ENCODE assay signal across 15 cellular contexts in genomic region chr3:194574639-194575483, GRCh38. TPM values are rescaled to one million over a fixed set of nuclear protein-coding genes. Genes with fewer than 3 reads are reported as not detected.
DNase-seq lines count a peak whose midpoint lies in the region; ATAC-seq, FAIRE-seq and TF ChIP-seq lines count a peak whose summit lies in the region.
"Had no signal": no experiment of that assay in that cellular context is flagged by ENCODE, and none has a peak within 500 bp of the region (broad histone marks: within the 10 kb centered on the region; RNA-seq: fewer than 3 reads in every experiment).

No MANE protein-coding gene starts in this region.

- FAIRE-seq in astrocyte (lab: Jason Lieb, UNC): no peak

- H3K4me1 Mint-ChIP-seq in astrocyte (ENCODE audit: low read depth, unreplicated experiment): peaks cover 47% of the 10 kb centered on the region
- H3K4me1 Mint-ChIP-seq in activated CD4-positive, alpha-beta memory T cell treated with anti-CD3 and anti-CD28 coated beads, Interleukin-2, amount 10 ng/mL, durations not matched to agents 7 days and 5 days: peaks cover 18% of the 10 kb centered on the region

- DNase-seq in A172 (ENCODE audit: low spot score) (peak; percentile 95), HCT116 (ENCODE audit: low read depth, low spot score) (no peak), astrocyte (ENCODE audit: low read depth) (peak; percentile 81), right atrium auricular region (ENCODE audit: low spot score) (peak; percentile 72), tibial nerve (ENCODE audit: low spot score in 2 of 2) (no peak)
- no peak for DNase-seq in central memory CD4-positive, alpha-beta T cell
- no peak for DNase-seq in activated CD4-positive, alpha-beta memory T cell treated with anti-CD3 and anti-CD28 coated beads, Interleukin-2, amount 10 ng/mL, durations not matched to agents 7 days and 5 days
- DNase-seq: naive thymus-derived CD8-positive, alpha-beta T cell; NCI-H2107; stimulated activated CD4-positive, alpha-beta T cell treated with anti-CD3 and anti-CD28 coated beads, Interleukin-4, amount 100 ng/mL, for 24 hours had no signal

- no TSS peak for BruUV-seq in HCT116 (replicated peaks; lab: Mats Ljungman, UMichigan)

- H3K27ac ChIP-seq in HCT116 (ENCODE audit: low read depth, low read length) (no peak overlapping the region), astrocyte (ENCODE audit: low read depth, low read length) (peak overlapping the region; percentile 87), right atrium auricular region (peak overlapping the region; percentile 84 to 90), tibial nerve (peak overlapping the region in 1 of 4 donors; percentile 3)
- H3K27ac ChIP-seq: gastrocnemius medialis had no signal

- peak overlapping the region; percentile 40 for H3K4me2 ChIP-seq in HCT116 (ENCODE audit: low read length)
- H3K4me2 ChIP-seq in astrocyte (ENCODE audit: low read length): peak overlapping the region; percentile 75

- H3K27ac Mint-ChIP-seq in astrocyte (ENCODE audit: unreplicated experiment): peak overlapping the region; percentile 44
- H3K27ac Mint-ChIP-seq in activated CD4-positive, alpha-beta memory T cell treated with anti-CD3 and anti-CD28 coated beads, Interleukin-2, amount 10 ng/mL, durations not matched to agents 7 days and 5 days: no peak overlapping the region
- H3K27ac Mint-ChIP-seq: naive thymus-derived CD8-positive, alpha-beta T cell had no signal

- no peak for TF ChIP-seq RAD21 in HCT116 (IDR thresholded peaks at IDR 0.05; ENCODE audit: low read depth)

- RAD21 ChIA-PET in HCT116 (lab: Charles Lee; ENCODE audit: low non-redundant PET in 1 of 2, low total read pairs in 2 of 2, uncharacterized antibody in 2 of 2, unreplicated experiment in 2 of 2): interaction anchor here in 1 of 2 experiments (1.4 kb wide), 1 partner anchor 103 kb away, joined by 5 read pairs; no protein-coding TSS in a partner anchor

- CTCF ChIA-PET in HCT116 (lab: Charles Lee): interaction anchor here (1.7 to 1.9 kb wide), 2 partner anchors 91 to 102 kb away, joined by 4 to 15 read pairs; no protein-coding TSS in a partner anchor
- CTCF ChIA-PET in activated CD4-positive, alpha-beta memory T cell treated with anti-CD3 and anti-CD28 coated beads, Interleukin-2, amount 10 ng/mL, durations not matched to agents 7 days and 5 days (lab: Charles Lee): interaction anchor here (0.8 to 4.5 kb wide), 10 partner anchors 10 to 241 kb away, joined by 3 to 40 read pairs (median 3); no protein-coding TSS in a partner anchor

- no peaks in the 10 kb centered on the region for H3K36me3 ChIP-seq in HCT116 (ENCODE audit: control insufficient read depth in 1 of 2, insufficient read depth in 2 of 2, low read length in 2 of 2)
- H3K36me3 ChIP-seq in astrocyte (ENCODE audit: insufficient read depth, low read length): no peaks in the 10 kb centered on the region
- no peaks in the 10 kb centered on the region for H3K36me3 ChIP-seq in right atrium auricular region
- no peaks in the 10 kb centered on the region for H3K36me3 ChIP-seq in tibial nerve
- H3K36me3 ChIP-seq: BLaER1 treated with 17β-estradiol and CSF1 and Interleukin-3, amounts not matched to agents 10 nM and 100 nM; gastrocnemius medialis; HAP-1; upper lobe of left lung had no signal

- H3K9ac ChIP-seq in HCT116 (ENCODE audit: low read length) (no peak overlapping the region), astrocyte (ENCODE audit: low read length) (peak overlapping the region; percentile 78)

- H2AFZ ChIP-seq in HCT116 (ENCODE audit: low read depth, low read length, poor library complexity, severe bottlenecking): no peak overlapping the region
- no peak overlapping the region for H2AFZ ChIP-seq in astrocyte (ENCODE audit: low read depth, low read length)

- H3K27me3 ChIP-seq in HCT116 (ENCODE audit: insufficient read depth, low read length) (no peaks in the 10 kb centered on the region), astrocyte (ENCODE audit: insufficient read depth, low read length) (no peaks in the 10 kb centered on the region), right atrium auricular region (no peaks in the 10 kb centered on the region), tibial nerve (no peaks in the 10 kb centered on the region)
- H3K27me3 ChIP-seq: BLaER1 treated with 17β-estradiol and CSF1 and Interleukin-3, amounts not matched to agents 10 nM and 100 nM; upper lobe of left lung had no signal

- no peaks in the 10 kb centered on the region for H3K27me3 Mint-ChIP-seq in astrocyte (ENCODE audit: low read depth, unreplicated experiment)
- peaks cover 28% of the 10 kb centered on the region for H3K27me3 Mint-ChIP-seq in activated CD4-positive, alpha-beta memory T cell treated with anti-CD3 and anti-CD28 coated beads, Interleukin-2, amount 10 ng/mL, durations not matched to agents 7 days and 5 days

- no peaks in the 10 kb centered on the region for H4K20me1 ChIP-seq in HCT116 (ENCODE audit: insufficient read depth)
- no peaks in the 10 kb centered on the region for H4K20me1 ChIP-seq in astrocyte (ENCODE audit: insufficient read depth, low read length)
- H4K20me1 ChIP-seq: BLaER1 treated with 17β-estradiol and CSF1 and Interleukin-3, amounts not matched to agents 10 nM and 100 nM had no signal

- no peak overlapping the region for H3K4me3 Mint-ChIP-seq in astrocyte (ENCODE audit: unreplicated experiment)
- H3K4me3 Mint-ChIP-seq in activated CD4-positive, alpha-beta memory T cell treated with anti-CD3 and anti-CD28 coated beads, Interleukin-2, amount 10 ng/mL, durations not matched to agents 7 days and 5 days: no peak overlapping the region
- H3K4me3 Mint-ChIP-seq: naive thymus-derived CD8-positive, alpha-beta T cell had no signal

- no peak for TF ChIP-seq EP300 in tibial nerve (IDR thresholded peaks at IDR 0.05)

- POLR2A ChIA-PET in HCT116 (lab: Charles Lee): no interaction called here
- POLR2A ChIA-PET in activated CD4-positive, alpha-beta memory T cell treated with anti-CD3 and anti-CD28 coated beads, Interleukin-2, amount 10 ng/mL, durations not matched to agents 7 days and 5 days (lab: Charles Lee): interaction anchor here (0.9 to 1.5 kb wide), 2 partner anchors 87 to 89 kb away, joined by 3 read pairs; no protein-coding TSS in a partner anchor

- TF ChIP-seq CTCF in HCT116 (IDR thresholded peaks at IDR 0.05 in 2 of 3, conservative IDR thresholded peaks at IDR 0.05 in 1 of 3; ENCODE audit: borderline replicate concordance in 1 of 3, insufficient read depth in 1 of 3, low read depth in 2 of 3, low read length in 2 of 3): 0 out of 6 replicates have a peak, but pooled peaks of 1 of the 3 experiments have one; percentile 16
- peak; percentile 26 for TF ChIP-seq CTCF in astrocyte (IDR thresholded peaks at IDR 0.05; ENCODE audit: insufficient read depth, low read depth, low read length)
- TF ChIP-seq CTCF in right atrium auricular region (IDR thresholded peaks at IDR 0.05): peak in 1 of 2 donors; percentile 42
- TF ChIP-seq CTCF in tibial nerve (IDR thresholded peaks at IDR 0.05): no peak

- TF ChIP-seq POLR2A in HCT116 (IDR thresholded peaks at IDR 0.05; ENCODE audit: borderline replicate concordance, extremely low read depth, insufficient read depth, insufficient read length): no peak
- TF ChIP-seq POLR2A in tibial nerve (IDR thresholded peaks at IDR 0.05): no peak

- intact Hi-C loops in HCT116 (cut with micrococcal nuclease): loop anchor here (5.0 kb wide), 1 partner anchor 243 kb away; no protein-coding TSS in a partner anchor

- no peaks in the 10 kb centered on the region for H3K79me2 ChIP-seq in HCT116 (ENCODE audit: insufficient read depth, low read length)
- no peaks in the 10 kb centered on the region for H3K79me2 ChIP-seq in astrocyte (ENCODE audit: insufficient read depth, low read length)

- H3K9me3 Mint-ChIP-seq in astrocyte (ENCODE audit: unreplicated experiment): no peaks in the 10 kb centered on the region
- no peaks in the 10 kb centered on the region for H3K9me3 Mint-ChIP-seq in activated CD4-positive, alpha-beta memory T cell treated with anti-CD3 and anti-CD28 coated beads, Interleukin-2, amount 10 ng/mL, durations not matched to agents 7 days and 5 days
- H3K9me3 Mint-ChIP-seq: naive thymus-derived CD8-positive, alpha-beta T cell had no signal

- H3K4me1 ChIP-seq in HCT116 (ENCODE audit: control insufficient read depth in 1 of 2, insufficient read depth in 2 of 2, low read length in 2 of 2) (peaks cover 14 to 44% of the 10 kb centered on the region in 2 experiments), astrocyte (ENCODE audit: insufficient read depth, low read length) (peaks cover 62% of the 10 kb centered on the region), right atrium auricular region (peaks cover 0 to 75% of the 10 kb centered on the region in 2 donors), tibial nerve (peaks cover 0 to 33% (median 11%) of the 10 kb centered on the region in 4 donors)
- H3K4me1 ChIP-seq: HAP-1 had no signal

- H3K9me2 ChIP-seq in HCT116 (ENCODE audit: insufficient read depth): no peaks in the 10 kb centered on the region

- H3K36me3 Mint-ChIP-seq in astrocyte (ENCODE audit: low read depth, unreplicated experiment): no peaks in the 10 kb centered on the region
- H3K36me3 Mint-ChIP-seq in activated CD4-positive, alpha-beta memory T cell treated with anti-CD3 and anti-CD28 coated beads, Interleukin-2, amount 10 ng/mL, durations not matched to agents 7 days and 5 days (ENCODE audit: low read depth): no peaks in the 10 kb centered on the region
- H3K36me3 Mint-ChIP-seq: naive thymus-derived CD8-positive, alpha-beta T cell had no signal

- peak; percentile 15; the same call in 1 of the 2 replicates for ATAC-seq in HCT116
- ATAC-seq in GM21786 (IDR thresholded peaks at IDR 0.05; ENCODE audit: unreplicated experiment): no peak
- ATAC-seq: gastrocnemius medialis had no signal

- WGBS in tibial nerve, 2 donors: 73 to 84% methylated on average over 14 to 15 of the region's 15 CpGs

- H3K9me3 ChIP-seq in HCT116 (ENCODE audit: control insufficient read depth in 1 of 2, insufficient read depth in 1 of 2, low read depth in 1 of 2, low read length in 2 of 2) (no peaks in the 10 kb centered on the region), astrocyte (ENCODE audit: insufficient read depth, low read depth, low read length) (no peaks in the 10 kb centered on the region), right atrium auricular region (no peaks in the 10 kb centered on the region), tibial nerve (no peaks in the 10 kb centered on the region)
- H3K9me3 ChIP-seq: BLaER1 treated with 17β-estradiol and CSF1 and Interleukin-3, amounts not matched to agents 10 nM and 100 nM; gastrocnemius medialis; HAP-1; upper lobe of left lung had no signal

- H3K4me3 ChIP-seq in HCT116 (replicated peaks in 1 of 2; ENCODE audit: low read depth in 1 of 2, low read length in 2 of 2) (no peak overlapping the region), astrocyte (ENCODE audit: insufficient read depth, low read depth, low read length) (no peak overlapping the region), right atrium auricular region (no peak overlapping the region), tibial nerve (no peak overlapping the region)
- H3K4me3 ChIP-seq: BLaER1 treated with 17β-estradiol and CSF1 and Interleukin-3, amounts not matched to agents 10 nM and 100 nM; gastrocnemius medialis; HAP-1; upper lobe of left lung had no signal

RNA-seq across cellular contexts. Expression of gene TMEM44, which starts 58.4 kb away (rescaled TPM):
- total RNA-seq in A172 (2014; rRNA removed; shearing (Covaris generic)): 14.2 and 15.4 TPM in 2 replicates
- total RNA-seq in HCT116 (2021; ENCODE audit: unreplicated experiment) (30.3 TPM), astrocyte (9.8 and 10.5 TPM in 2 replicates), right atrium auricular region (1 to 10 TPM; 5.9 to 6.4 TPM), tibial nerve (10 to 100 TPM; 14.9 to 17.4 (median 16.5) TPM)
- polyA plus RNA-seq in HCT116 (2012): 26.1 and 29.1 TPM in 2 replicates
- total RNA-seq in activated CD4-positive, alpha-beta memory T cell treated with anti-CD3 and anti-CD28 coated beads, Interleukin-2, amount 10 ng/mL, durations not matched to agents 7 days and 5 days: 1 to 10 TPM; 6.2 to 7.1 TPM

Comparison
In these comparisons a context has a peak if more than half of its experiments do, and no peak if none do; other contexts are left out.
1. DNase-seq: peak in A172 (single experiment), astrocyte (single experiment) and right atrium auricular region (single experiment); none in HCT116 (single experiment), central memory CD4-positive, alpha-beta T cell (single experiment), tibial nerve (0 of 2) and activated CD4-positive, alpha-beta memory T cell treated with anti-CD3 and anti-CD28 coated beads, Interleukin-2, amount 10 ng/mL, durations not matched to agents 7 days and 5 days (single experiment).